Comparison of ENCODE assay signal across 23 cellular contexts in the genomic region with DNA sequence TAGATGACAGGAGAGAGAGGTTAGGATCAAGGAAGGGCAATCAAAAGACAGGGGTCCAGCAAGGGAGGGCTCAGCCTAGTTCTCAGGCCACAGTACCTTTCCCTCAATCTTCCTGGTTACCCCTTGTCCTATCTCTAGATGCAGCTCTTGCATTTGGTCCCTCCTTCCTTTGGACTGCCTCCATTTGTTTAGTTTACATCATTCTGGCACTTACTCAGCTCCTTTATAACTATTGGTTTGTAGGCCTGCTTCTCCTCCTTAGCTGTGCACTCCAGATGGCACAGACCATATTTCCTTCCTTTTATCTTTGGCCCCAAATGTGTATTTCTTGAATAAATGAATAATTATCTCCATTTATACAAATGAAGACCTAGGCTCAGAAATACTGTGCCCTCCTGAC.
DNase-seq lines count a peak whose midpoint lies in the region; ATAC-seq, FAIRE-seq and TF ChIP-seq lines count a peak whose summit lies in the region.
"Had no signal": no experiment of that assay in that cellular context is flagged by ENCODE, and none has a peak within 500 bp of the region (broad histone marks: within the 10 kb centered on the region; RNA-seq: fewer than 3 reads in every experiment).

No MANE protein-coding gene starts in this region.

- H2BK15ac ChIP-seq in IMR-90 (ENCODE audit: low read depth, low read length): no peak overlapping the region

- H2BK120ac ChIP-seq in IMR-90 (ENCODE audit: low read depth, low read length): no peak overlapping the region

- no peaks in the 10 kb centered on the region for H3K79me2 ChIP-seq in keratinocyte (ENCODE audit: control insufficient read depth, insufficient read depth, low read length)

- no peak overlapping the region for H4K8ac ChIP-seq in IMR-90 (ENCODE audit: low read depth in 2 of 2, low read length in 2 of 2)

- H3K27me3 ChIP-seq in IMR-90 (ENCODE audit: control insufficient read depth, insufficient read depth, low read length): peaks cover 5% of the 10 kb centered on the region
- H3K27me3 ChIP-seq in keratinocyte (ENCODE audit: control insufficient read depth, extremely low read depth, insufficient read depth, low read length): no peaks in the 10 kb centered on the region
- H3K27me3 ChIP-seq: BE2C had no signal

- H4K5ac ChIP-seq in IMR-90 (ENCODE audit: low read depth, low read length): no peak overlapping the region

- H3K14ac ChIP-seq in IMR-90 (replicated peaks; ENCODE audit: low read depth, low read length): no peak overlapping the region

- no peak overlapping the region for H3K4me3 ChIP-seq in IMR-90 (ENCODE audit: insufficient read depth, low read depth, low read length)
- no peak overlapping the region for H3K4me3 ChIP-seq in epithelial cell of esophagus (ENCODE audit: low read length)
- peak overlapping the region in 1 of 3 experiments; percentile 2 for H3K4me3 ChIP-seq in keratinocyte (ENCODE audit: control insufficient read depth in 2 of 3, extremely low read depth in 1 of 3, insufficient read depth in 2 of 3, low read depth in 1 of 3, low read length in 3 of 3)
- H3K4me3 ChIP-seq: GM12878 had no signal

- no peak overlapping the region for H2BK20ac ChIP-seq in IMR-90 (ENCODE audit: low read depth, low read length)

- H3K36me3 ChIP-seq in IMR-90 (ENCODE audit: control insufficient read depth, insufficient read depth, low read length): no peaks in the 10 kb centered on the region
- no peaks in the 10 kb centered on the region for H3K36me3 ChIP-seq in keratinocyte (ENCODE audit: control insufficient read depth in 2 of 2, extremely low read depth in 1 of 2, insufficient read depth in 2 of 2, low read length in 2 of 2)
- H3K36me3 ChIP-seq: BE2C had no signal

- H3K18ac ChIP-seq in IMR-90 (ENCODE audit: low read depth, low read length): no peak overlapping the region

- H3K23ac ChIP-seq in IMR-90 (ENCODE audit: low read depth, low read length): no peak overlapping the region

- POLR2A ChIA-PET in IMR-90 (lab: Charles Lee; ENCODE audit: unreplicated experiment): no interaction called here

- dilution Hi-C loops in IMR-90 (cut with HindIII; ENCODE audit: low sequenced_read_pairs, unreplicated experiment): no loop called here
- dilution Hi-C loops in keratinocyte (cut with MboI; ENCODE audit: extremely low pct_ligation_motif_present, low sequenced_read_pairs): no loop called here

- H3K4me2 ChIP-seq in IMR-90 (ENCODE audit: low read depth, low read length) (no peak overlapping the region), keratinocyte (ENCODE audit: control insufficient read depth, extremely low read depth, insufficient read depth, low read depth, low read length) (peak overlapping the region; percentile 46)

- H3K79me1 ChIP-seq in IMR-90 (ENCODE audit: low read depth in 1 of 2, low read length in 2 of 2): no peaks in the 10 kb centered on the region

- H3K9me3 ChIP-seq in IMR-90 (ENCODE audit: control insufficient read depth, insufficient read depth, low read length) (no peaks in the 10 kb centered on the region; the same call in 1 of the 2 replicates), keratinocyte (ENCODE audit: control insufficient read depth, low read depth, low read length) (no peaks in the 10 kb centered on the region)
- H3K9me3 ChIP-seq: BE2C had no signal

- CTCF ChIA-PET in IMR-90 (lab: Yijun Ruan, JAX): no interaction called here

- no peak overlapping the region for H2BK5ac ChIP-seq in IMR-90 (ENCODE audit: low read depth, low read length, poor library complexity, severe bottlenecking)

- TF ChIP-seq POLR2A in IMR-90 (IDR thresholded peaks at IDR 0.05; ENCODE audit: low read depth, low read length): no peak

- H4K91ac ChIP-seq in IMR-90 (ENCODE audit: insufficient read depth, low read depth, low read length): no peak overlapping the region

- H2AK9ac ChIP-seq in IMR-90 (replicated peaks; ENCODE audit: low read depth, low read length, poor library complexity): no peak overlapping the region

- H4K20me1 ChIP-seq in IMR-90 (ENCODE audit: insufficient read depth, low read length) (no peaks in the 10 kb centered on the region), keratinocyte (ENCODE audit: control insufficient read depth, extremely low read depth, insufficient read depth, low read length) (no peaks in the 10 kb centered on the region)

- H3K27ac ChIP-seq in IMR-90 (ENCODE audit: insufficient read depth, low read length): no peak overlapping the region
- H3K27ac ChIP-seq in keratinocyte (ENCODE audit: control insufficient read depth, insufficient read depth, low read length): peak overlapping the region; percentile 76
- H3K27ac ChIP-seq: HL-60 had no signal

- intact Hi-C loops in IMR-90 (cut with micrococcal nuclease): no loop called here

- in situ Hi-C loops in IMR-90 (cut with MboI; ENCODE audit: low sequenced_read_pairs): no loop called here

- H3K9me1 ChIP-seq in IMR-90 (ENCODE audit: insufficient read depth, low read length): no peaks in the 10 kb centered on the region
- peaks cover 3% of the 10 kb centered on the region for H3K9me1 ChIP-seq in keratinocyte (ENCODE audit: control insufficient read depth, extremely low read depth, insufficient read depth, low read length)

- no peak for TF ChIP-seq RAD21 in IMR-90 (IDR thresholded peaks at IDR 0.05; ENCODE audit: low read length)

- H3K9ac ChIP-seq in IMR-90 (ENCODE audit: low read depth, low read length) (no peak overlapping the region), keratinocyte (ENCODE audit: control insufficient read depth, extremely low read depth, insufficient read depth, low read length) (peak overlapping the region; percentile 17)

- no peak overlapping the region for H2AFZ ChIP-seq in IMR-90 (replicated peaks; ENCODE audit: low read length, poor library complexity)
- no peak overlapping the region for H2AFZ ChIP-seq in keratinocyte (ENCODE audit: control insufficient read depth, low read length)

- H3K56ac ChIP-seq in IMR-90 (ENCODE audit: extremely low read depth, insufficient read depth, low read length): no peak overlapping the region

- TF ChIP-seq CTCF in IMR-90 (conservative IDR thresholded peaks at IDR 0.05; ENCODE audit: low read depth, low read length) (no peak), epithelial cell of esophagus (IDR thresholded peaks at IDR 0.05; ENCODE audit: insufficient read depth, low read depth, low read length, missing control alignments) (no peak), keratinocyte (optimal IDR thresholded peaks at IDR 0.05 in 1 of 3, IDR thresholded peaks at IDR 0.05 in 1 of 3, conservative IDR thresholded peaks at IDR 0.05 in 1 of 3; ENCODE audit: extremely low read depth in 1 of 3, insufficient read depth in 2 of 3, low read length in 3 of 3) (no peak)

- ATAC-seq in IMR-90 (ENCODE audit: low read depth) (peak; percentile 51; the same call in 1 of the 2 replicates), GM19395 (IDR thresholded peaks at IDR 0.05; ENCODE audit: unreplicated experiment) (no peak), GM21576 (IDR thresholded peaks at IDR 0.05; ENCODE audit: unreplicated experiment) (no peak)
- ATAC-seq: GM12878, HepG2 had no signal

- H3K4me1 ChIP-seq in IMR-90 (ENCODE audit: control insufficient read depth, insufficient read depth, low read length) (no peaks in the 10 kb centered on the region), keratinocyte (ENCODE audit: control insufficient read depth, extremely low read depth, insufficient read depth, low read length) (peaks cover 68% of the 10 kb centered on the region)
- H3K4me1 ChIP-seq: BE2C had no signal

- peak; percentile 10 for DNase-seq in Ammon's horn (ENCODE audit: low spot score)
- DNase-seq in IMR-90: peak; percentile 4
- DNase-seq in epithelial cell of esophagus (ENCODE audit: low read depth): peak; percentile 31
- no peak for DNase-seq in keratinocyte (ENCODE audit: low read depth, low spot score)
- DNase-seq in NK-92 treated with Interleukin-12 subunit alpha and Interleukin-12 subunit beta, amount 100 ng/mL, for 24 hours (lab: John Stamatoyannopoulos, UW): no peak
- DNase-seq: BE2C, DND-41, GOT3, HCEC 1CT, KBM-7, NCI-H1092, NCI-H187 treated with DMSO at 0.1 percent for 48 hours, NCI-H226, NCI-H524, OCI-M1, SHP77 had no signal

- H2AK5ac ChIP-seq in IMR-90 (ENCODE audit: low read depth, low read length): no peak overlapping the region

- BruUV-seq in IMR-90 (replicated peaks; lab: Mats Ljungman, UMichigan): no TSS peak

- FAIRE-seq in keratinocyte (lab: Jason Lieb, UNC): no peak
- FAIRE-seq: A204.1, D721Med, GM12878, HepG2 had no signal

- H3K4ac ChIP-seq in IMR-90 (ENCODE audit: low read depth, low read length): no peak overlapping the region

TF ChIP-seq in IMR-90, 13 proteins besides CTCF, POLR2A, EP300 and RAD21:
- TF ChIP-seq, protein P1, sequence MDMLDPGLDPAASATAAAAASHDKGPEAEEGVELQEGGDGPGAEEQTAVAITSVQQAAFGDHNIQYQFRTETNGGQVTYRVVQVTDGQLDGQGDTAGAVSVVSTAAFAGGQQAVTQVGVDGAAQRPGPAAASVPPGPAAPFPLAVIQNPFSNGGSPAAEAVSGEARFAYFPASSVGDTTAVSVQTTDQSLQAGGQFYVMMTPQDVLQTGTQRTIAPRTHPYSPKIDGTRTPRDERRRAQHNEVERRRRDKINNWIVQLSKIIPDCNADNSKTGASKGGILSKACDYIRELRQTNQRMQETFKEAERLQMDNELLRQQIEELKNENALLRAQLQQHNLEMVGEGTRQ (IDR thresholded peaks at IDR 0.05; ENCODE audit: low read depth, low read length): no peak
- TF ChIP-seq CEBPB (IDR thresholded peaks at IDR 0.05; ENCODE audit: low read depth, low read length): no peak
- no peak for TF ChIP-seq FOS (IDR thresholded peaks at IDR 0.05; ENCODE audit: low read depth, low read length)
- TF ChIP-seq MAFK (IDR thresholded peaks at IDR 0.05; ENCODE audit: low read depth, low read length): no peak
- no peak for TF ChIP-seq MXI1 (IDR thresholded peaks at IDR 0.05; ENCODE audit: borderline replicate concordance, low read depth, low read length)
- TF ChIP-seq NFE2L2 (IDR thresholded peaks at IDR 0.05; ENCODE audit: low read depth, low read length): no peak
- no peak for TF ChIP-seq SMC3 (IDR thresholded peaks at IDR 0.05; ENCODE audit: low read depth, low read length)
- TF ChIP-seq BHLHE40 (IDR thresholded peaks at IDR 0.05; ENCODE audit: low read depth, low read length): no peak

Comparison
In these comparisons a context has a peak if more than half of its experiments do, and no peak if none do; other contexts are left out.
1. DNase-seq: peak in Ammon's horn (single experiment), IMR-90 (single experiment) and epithelial cell of esophagus (single experiment); none in keratinocyte (single experiment) and NK-92 treated with Interleukin-12 subunit alpha and Interleukin-12 subunit beta, amount 100 ng/mL, for 24 hours (single experiment).